In genomic region chr7:143299840-143300239, GRCh38 we compare ENCODE assay signal across 1 cellular context.
TF ChIP-seq lines count a peak whose summit lies in the region.

No MANE protein-coding gene starts in this region.

TF ChIP-seq in HepG2, 621 proteins besides CTCF, POLR2A, EP300 and RAD21 (continued from another document):
- no peak for TF ChIP-seq ELF3 (CRISPR knock-in tag; IDR thresholded peaks at IDR 0.05)
- TF ChIP-seq GZF1 (CRISPR knock-in tag; IDR thresholded peaks at IDR 0.05): no peak
- no peak for TF ChIP-seq FIP1L1 (IDR thresholded peaks at IDR 0.05; ENCODE audit: borderline replicate concordance, insufficient read depth, low read depth, low read length)
